Comparison of ENCODE assay signal across 8 cellular contexts in the genomic region with DNA sequence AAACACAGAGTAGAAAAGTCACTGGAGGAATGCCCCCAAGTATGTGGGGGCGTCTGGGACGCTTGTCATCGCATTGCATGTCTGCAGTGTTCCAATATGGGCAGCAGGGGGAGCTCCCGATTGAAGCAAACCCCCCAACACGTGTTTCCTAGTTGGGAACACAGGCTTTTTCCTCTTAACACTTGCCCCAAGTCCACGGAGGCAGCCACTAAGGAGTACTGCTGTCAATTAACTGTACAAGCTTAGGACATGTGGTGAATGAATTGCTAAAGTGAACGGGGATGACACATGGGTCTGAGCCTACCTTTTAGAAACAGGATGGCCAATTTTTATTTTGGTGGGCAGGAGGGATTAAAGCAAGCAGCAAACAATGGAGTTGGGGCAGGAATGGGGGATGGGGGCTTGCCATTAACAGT. TPM values are rescaled to one million over a fixed set of nuclear protein-coding genes. Genes with fewer than 3 reads are reported as not detected.
DNase-seq lines count a peak whose midpoint lies in the region; TF ChIP-seq lines count a peak whose summit lies in the region.

No MANE protein-coding gene starts in this region.

- H3K9me3 ChIP-seq in SK-N-SH: no peaks in the 10 kb centered on the region
- no peaks in the 10 kb centered on the region for H3K9me3 ChIP-seq in parathyroid adenoma (ENCODE audit: control insufficient read depth, low read length)

- H3F3A ChIP-seq in SK-N-SH (replicated peaks; ENCODE audit: insufficient read depth): no peaks in the 10 kb centered on the region

- H3K79me2 ChIP-seq in SK-N-SH (ENCODE audit: insufficient read depth) (no peaks in the 10 kb centered on the region), parathyroid adenoma (no peaks in the 10 kb centered on the region)

- CTCF ChIA-PET in SK-N-SH (lab: Yijun Ruan, JAX): interaction anchor here (0.6 to 2.5 kb wide), 17 partner anchors 8 to 1864 kb away, joined by 3 to 16 read pairs (median 3); no protein-coding TSS in a partner anchor

- no peaks in the 10 kb centered on the region for H4K20me1 ChIP-seq in SK-N-SH (ENCODE audit: insufficient read depth)

- peak; percentile 60 for TF ChIP-seq CTCF in GM20000 (IDR thresholded peaks at IDR 0.05; ENCODE audit: extremely low read depth, missing control alignments)
- peak; percentile 90 for TF ChIP-seq CTCF in SK-N-SH (IDR thresholded peaks at IDR 0.05)
- peak; percentile 85 for TF ChIP-seq CTCF in fibroblast of pulmonary artery (IDR thresholded peaks at IDR 0.05; ENCODE audit: low read length, missing control alignments)
- peak; percentile 31 for TF ChIP-seq CTCF in parathyroid adenoma (IDR thresholded peaks at IDR 0.05)

- peak; percentile 59 for TF ChIP-seq RAD21 in SK-N-SH (IDR thresholded peaks at IDR 0.05; ENCODE audit: low read length)

- peaks cover 12% of the 10 kb centered on the region for H3K4me1 Mint-ChIP-seq in activated T-cell treated with anti-CD3 and anti-CD28 coated beads, Interleukin-2, amount 50 U/mL, for 24 hours (ENCODE audit: low read depth)

- H3K4me3 ChIP-seq in SK-N-SH (ENCODE audit: low read depth in 2 of 2, low read length in 1 of 2) (peak overlapping the region in 1 of 2 experiments; percentile 28; a peak in 1 of 4 replicates), fibroblast of pulmonary artery (replicated peaks; ENCODE audit: low read depth, low read length) (no peak overlapping the region), parathyroid adenoma (ENCODE audit: low read depth, low read length) (no peak overlapping the region)

- H3K27ac Mint-ChIP-seq in activated T-cell treated with anti-CD3 and anti-CD28 coated beads, Interleukin-2, amount 50 U/mL, for 24 hours: no peak overlapping the region

- peak; percentile 37 to 39 for DNase-seq in activated T-cell treated with anti-CD3 and anti-CD28 coated beads, Interleukin-2, amount 50 U/mL, for 48 hours
- DNase-seq in activated T-cell treated with anti-CD3 and anti-CD28 coated beads, Interleukin-2, amount 50 U/mL, for 24 hours: no peak
- DNase-seq in GM20000 (ENCODE audit: low spot score) (peak; percentile 72), HK-2 (ENCODE audit: unreplicated experiment) (peak; percentile 26), SK-N-SH (peak; percentile 61), fibroblast of pulmonary artery (ENCODE audit: low read depth) (peak; percentile 55), DMS153 (lab: John Stamatoyannopoulos, UW) (no peak)

- H3K36me3 ChIP-seq in SK-N-SH (replicated peaks in 1 of 2; ENCODE audit: control insufficient read depth in 1 of 2, insufficient read depth in 2 of 2, low read length in 1 of 2) (no peaks in the 10 kb centered on the region), parathyroid adenoma (ENCODE audit: control insufficient read depth, insufficient read depth, low read length) (no peaks in the 10 kb centered on the region)

- peaks cover 32% of the 10 kb centered on the region for H3K27me3 ChIP-seq in SK-N-SH (ENCODE audit: insufficient read depth)
- peaks cover 4% of the 10 kb centered on the region for H3K27me3 ChIP-seq in parathyroid adenoma (ENCODE audit: control insufficient read depth, insufficient read depth, low read length)

- no peak overlapping the region for H3K27ac ChIP-seq in SK-N-SH (ENCODE audit: low read depth in 2 of 2, low read length in 1 of 2)
- no peak overlapping the region for H3K27ac ChIP-seq in parathyroid adenoma

- POLR2A ChIA-PET in SK-N-SH (lab: Yijun Ruan, JAX): no interaction called here

- no peak overlapping the region for H3K4me3 Mint-ChIP-seq in activated T-cell treated with anti-CD3 and anti-CD28 coated beads, Interleukin-2, amount 50 U/mL, for 24 hours

- H3K4me2 ChIP-seq in SK-N-SH (no peak overlapping the region), parathyroid adenoma (ENCODE audit: low read length) (no peak overlapping the region)

- H3K9me3 Mint-ChIP-seq in activated T-cell treated with anti-CD3 and anti-CD28 coated beads, Interleukin-2, amount 50 U/mL, for 24 hours: peaks cover 2% of the 10 kb centered on the region

- TF ChIP-seq EP300 in SK-N-SH (IDR thresholded peaks at IDR 0.05; ENCODE audit: borderline replicate concordance in 1 of 2, low read depth in 1 of 2, low read length in 1 of 2): no peak

- H3K9ac ChIP-seq in SK-N-SH (no peak overlapping the region), parathyroid adenoma (no peak overlapping the region)

- H3K27me3 Mint-ChIP-seq in activated T-cell treated with anti-CD3 and anti-CD28 coated beads, Interleukin-2, amount 50 U/mL, for 24 hours: peaks cover 52% of the 10 kb centered on the region

- no peaks in the 10 kb centered on the region for H3K9me2 ChIP-seq in SK-N-SH

- H3K4me1 ChIP-seq in SK-N-SH (ENCODE audit: control insufficient read depth in 1 of 2, insufficient read depth in 2 of 2, low read depth in 1 of 2, low read length in 1 of 2): peaks cover 0 to 3% of the 10 kb centered on the region in 2 experiments; a peak in 1 of 4 replicates
- H3K4me1 ChIP-seq in parathyroid adenoma: no peaks in the 10 kb centered on the region

- H2AFZ ChIP-seq in SK-N-SH (ENCODE audit: low read depth) (no peak overlapping the region), parathyroid adenoma (no peak overlapping the region)

- 0% methylated on average over 7 of the region's 7 CpGs for WGBS in SK-N-SH (ENCODE audit: low lambda C conversion rate)

- H3K36me3 Mint-ChIP-seq in activated T-cell treated with anti-CD3 and anti-CD28 coated beads, Interleukin-2, amount 50 U/mL, for 24 hours (ENCODE audit: low read depth): no peaks in the 10 kb centered on the region

TF ChIP-seq in SK-N-SH, 30 proteins besides CTCF, POLR2A, EP300 and RAD21:
- TF ChIP-seq, protein P1, sequence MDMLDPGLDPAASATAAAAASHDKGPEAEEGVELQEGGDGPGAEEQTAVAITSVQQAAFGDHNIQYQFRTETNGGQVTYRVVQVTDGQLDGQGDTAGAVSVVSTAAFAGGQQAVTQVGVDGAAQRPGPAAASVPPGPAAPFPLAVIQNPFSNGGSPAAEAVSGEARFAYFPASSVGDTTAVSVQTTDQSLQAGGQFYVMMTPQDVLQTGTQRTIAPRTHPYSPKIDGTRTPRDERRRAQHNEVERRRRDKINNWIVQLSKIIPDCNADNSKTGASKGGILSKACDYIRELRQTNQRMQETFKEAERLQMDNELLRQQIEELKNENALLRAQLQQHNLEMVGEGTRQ (IDR thresholded peaks at IDR 0.05; ENCODE audit: borderline replicate concordance, low read depth, low read length): 0 out of 2 replicates have a peak, but pooled peaks have one; percentile 12
- TF ChIP-seq, protein P2, sequence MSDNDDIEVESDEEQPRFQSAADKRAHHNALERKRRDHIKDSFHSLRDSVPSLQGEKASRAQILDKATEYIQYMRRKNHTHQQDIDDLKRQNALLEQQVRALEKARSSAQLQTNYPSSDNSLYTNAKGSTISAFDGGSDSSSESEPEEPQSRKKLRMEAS (IDR thresholded peaks at IDR 0.05; ENCODE audit: low read depth): peak; percentile 92
- TF ChIP-seq SMC3 (IDR thresholded peaks at IDR 0.05; ENCODE audit: low read depth, low read length) (peak; percentile 54), JUND (IDR thresholded peaks at IDR 0.05) (no peak)
- TF ChIP-seq, protein P3, sequence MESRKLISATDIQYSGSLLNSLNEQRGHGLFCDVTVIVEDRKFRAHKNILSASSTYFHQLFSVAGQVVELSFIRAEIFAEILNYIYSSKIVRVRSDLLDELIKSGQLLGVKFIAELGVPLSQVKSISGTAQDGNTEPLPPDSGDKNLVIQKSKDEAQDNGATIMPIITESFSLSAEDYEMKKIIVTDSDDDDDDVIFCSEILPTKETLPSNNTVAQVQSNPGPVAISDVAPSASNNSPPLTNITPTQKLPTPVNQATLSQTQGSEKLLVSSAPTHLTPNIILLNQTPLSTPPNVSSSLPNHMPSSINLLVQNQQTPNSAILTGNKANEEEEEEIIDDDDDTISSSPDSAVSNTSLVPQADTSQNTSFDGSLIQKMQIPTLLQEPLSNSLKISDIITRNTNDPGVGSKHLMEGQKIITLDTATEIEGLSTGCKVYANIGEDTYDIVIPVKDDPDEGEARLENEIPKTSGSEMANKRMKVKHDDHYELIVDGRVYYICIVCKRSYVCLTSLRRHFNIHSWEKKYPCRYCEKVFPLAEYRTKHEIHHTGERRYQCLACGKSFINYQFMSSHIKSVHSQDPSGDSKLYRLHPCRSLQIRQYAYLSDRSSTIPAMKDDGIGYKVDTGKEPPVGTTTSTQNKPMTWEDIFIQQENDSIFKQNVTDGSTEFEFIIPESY (IDR thresholded peaks at IDR 0.05; ENCODE audit: borderline replicate concordance, low read depth): no peak
TF ChIP-seq in SK-N-SH: peak in this region for 3.

RNA-seq across cellular contexts. Expression of a gene that starts 2.2 kb away (rescaled TPM):
- not detected in 2 replicates for polyA plus RNA-seq in SK-N-SH (2012; rRNA removed)
- not detected in 2 replicates for polyA plus RNA-seq in SK-N-SH (2012; cell fraction: cytosol; rRNA removed)
- not detected in 2 replicates for polyA plus RNA-seq in SK-N-SH (2012; cell fraction: nucleus; rRNA removed)

Comparison
In these comparisons a context has a peak if more than half of its experiments do, and no peak if none do; other contexts are left out.
1. DNase-seq: peak in activated T-cell treated with anti-CD3 and anti-CD28 coated beads, Interleukin-2, amount 50 U/mL, for 48 hours (2 of 2), GM20000 (single experiment), HK-2 (single experiment), SK-N-SH (single experiment) and fibroblast of pulmonary artery (single experiment); none in activated T-cell treated with anti-CD3 and anti-CD28 coated beads, Interleukin-2, amount 50 U/mL, for 24 hours (single experiment) and DMS153 (single experiment).
2. CTCF ChIP-seq: peak in every context shown above with its lines; median percentile 90 in SK-N-SH; 85 in fibroblast of pulmonary artery; 60 in GM20000; 31 in parathyroid adenoma.